Comparison of ENCODE assay signal across 1 cellular context in the genomic region with DNA sequence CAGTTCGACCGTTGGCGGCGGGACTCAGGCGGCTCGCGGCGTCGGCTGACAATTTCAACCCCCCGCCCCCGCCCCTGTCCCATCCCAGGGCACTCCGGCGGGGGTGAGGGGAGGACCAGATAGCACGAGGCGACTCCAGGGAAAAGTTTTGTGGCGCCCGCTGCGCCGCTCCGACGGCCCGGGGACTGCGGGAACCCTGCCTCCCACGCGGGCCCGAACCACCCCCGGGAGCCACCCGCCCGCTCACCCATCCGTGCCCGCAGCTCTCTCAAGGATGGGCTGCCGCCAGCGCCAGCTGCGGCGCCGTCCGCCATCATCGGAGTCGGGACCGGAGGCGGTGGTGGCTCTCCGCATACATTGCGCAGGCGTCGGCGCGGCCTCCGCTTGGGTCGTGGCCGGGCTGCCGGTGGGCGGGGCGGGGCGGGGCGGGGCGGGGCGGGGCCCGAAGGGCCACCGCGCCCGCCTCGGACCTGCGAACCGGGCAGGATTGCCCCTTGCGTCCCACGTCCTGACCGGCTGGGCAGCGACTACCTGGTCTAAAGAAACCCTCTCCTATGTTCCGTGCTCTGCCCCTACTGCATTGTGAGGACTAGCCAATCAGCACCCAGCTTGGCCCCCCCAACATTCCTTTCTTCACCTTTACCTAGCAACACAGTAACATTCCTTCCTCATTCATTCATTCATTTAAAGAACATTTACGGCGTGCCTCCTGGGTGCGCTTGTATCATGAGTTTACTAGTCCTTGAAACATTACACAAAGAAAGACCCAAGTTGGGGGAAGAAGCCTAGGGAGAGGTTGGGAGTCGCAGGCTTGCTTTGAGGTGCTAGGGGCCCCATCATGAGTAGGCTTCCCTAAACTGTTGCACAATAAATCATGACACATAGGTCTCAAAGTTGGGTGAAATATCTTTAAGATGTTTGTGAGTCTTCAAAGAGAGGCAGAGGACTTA.
TF ChIP-seq lines count a peak whose summit lies in the region.

A gene with protein sequence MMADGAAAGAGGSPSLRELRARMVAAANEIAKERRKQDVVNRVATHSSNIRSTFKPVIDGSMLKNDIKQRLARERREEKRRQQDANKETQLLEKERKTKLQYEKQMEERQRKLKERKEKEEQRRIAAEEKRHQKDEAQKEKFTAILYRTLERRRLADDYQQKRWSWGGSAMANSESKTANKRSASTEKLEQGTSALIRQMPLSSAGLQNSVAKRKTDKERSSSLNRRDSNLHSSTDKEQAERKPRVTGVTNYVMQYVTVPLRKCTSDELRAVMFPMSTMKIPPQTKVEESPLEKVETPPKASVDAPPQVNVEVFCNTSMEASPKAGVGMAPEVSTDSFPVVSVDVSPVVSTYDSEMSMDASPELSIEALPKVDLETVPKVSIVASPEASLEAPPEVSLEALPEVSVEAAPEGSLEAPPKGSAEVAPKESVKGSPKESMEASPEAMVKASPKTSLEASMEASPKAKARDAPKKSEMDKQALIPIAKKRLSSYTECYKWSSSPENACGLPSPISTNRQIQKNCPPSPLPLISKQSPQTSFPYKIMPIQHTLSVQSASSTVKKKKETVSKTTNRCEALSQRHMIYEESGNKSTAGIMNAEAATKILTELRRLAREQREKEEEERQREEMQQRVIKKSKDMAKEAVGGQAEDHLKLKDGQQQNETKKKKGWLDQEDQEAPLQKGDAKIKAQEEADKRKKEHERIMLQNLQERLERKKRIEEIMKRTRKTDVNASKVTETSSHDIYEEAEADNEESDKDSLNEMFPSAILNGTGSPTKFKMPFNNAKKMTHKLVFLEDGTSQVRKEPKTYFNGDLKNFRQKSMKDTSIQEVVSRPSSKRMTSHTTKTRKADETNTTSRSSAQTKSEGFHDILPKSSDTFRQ (minus strand): TSS at position 359 of the 950 bp plus-strand sequence. CDS start 42 bp downstream, at position 317.

TF ChIP-seq in HEK293, 187 proteins besides CTCF, POLR2A, EP300 and RAD21 (continued from another document):
- TF ChIP-seq, protein P1, sequence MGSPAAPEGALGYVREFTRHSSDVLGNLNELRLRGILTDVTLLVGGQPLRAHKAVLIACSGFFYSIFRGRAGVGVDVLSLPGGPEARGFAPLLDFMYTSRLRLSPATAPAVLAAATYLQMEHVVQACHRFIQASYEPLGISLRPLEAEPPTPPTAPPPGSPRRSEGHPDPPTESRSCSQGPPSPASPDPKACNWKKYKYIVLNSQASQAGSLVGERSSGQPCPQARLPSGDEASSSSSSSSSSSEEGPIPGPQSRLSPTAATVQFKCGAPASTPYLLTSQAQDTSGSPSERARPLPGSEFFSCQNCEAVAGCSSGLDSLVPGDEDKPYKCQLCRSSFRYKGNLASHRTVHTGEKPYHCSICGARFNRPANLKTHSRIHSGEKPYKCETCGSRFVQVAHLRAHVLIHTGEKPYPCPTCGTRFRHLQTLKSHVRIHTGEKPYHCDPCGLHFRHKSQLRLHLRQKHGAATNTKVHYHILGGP (tag by site-specific recombination; IDR thresholded peaks at IDR 0.05) = no peak
